24 cellular contexts compared by ENCODE assay signal in genomic region chr3:54071596-54071995, GRCh38. TPM values are rescaled to one million over a fixed set of nuclear protein-coding genes. Genes with fewer than 3 reads are reported as not detected.
"Had no signal": no experiment of that assay in that cellular context is flagged by ENCODE, and none has a peak within 500 bp of the region (broad histone marks: within the 10 kb centered on the region; RNA-seq: fewer than 3 reads in every experiment).

No MANE protein-coding gene starts in this region.

- H3K9me3 ChIP-seq: SK-N-SH had no signal

- H3K27ac ChIP-seq: HL-60, RWPE1 had no signal

- DNase-seq: IMR-90, Karpas-422, KG1, NCI-H1092, NCI-H1105 treated with DMSO at 0.1 percent for 48 hours, NCI-H1417 treated with DMSO at 0.1 percent for 48 hours, NCI-H146, NCI-H1694 treated with DMSO at 0.1 percent for 48 hours, NCI-H1930, NCI-H2081, NCI-H2107, NCI-H2227 treated with DMSO at 0.1 percent for 48 hours, NCI-H510A, NCI-H524 treated with DMSO at 0.1 percent for 48 hours, NCI-H69, NCI-H774, SHP77, SK-N-SH, SW 1271, T-cell had no signal

RNA-seq across cellular contexts. Expression of gene CACNA2D3, which starts 50.8 kb away (rescaled TPM):
- total RNA-seq: HepG2, SK-MEL-5, T-cell had no signal
- polyA plus RNA-seq: HepG2 had no signal
